11 cellular contexts compared by ENCODE assay signal in the genomic region with DNA sequence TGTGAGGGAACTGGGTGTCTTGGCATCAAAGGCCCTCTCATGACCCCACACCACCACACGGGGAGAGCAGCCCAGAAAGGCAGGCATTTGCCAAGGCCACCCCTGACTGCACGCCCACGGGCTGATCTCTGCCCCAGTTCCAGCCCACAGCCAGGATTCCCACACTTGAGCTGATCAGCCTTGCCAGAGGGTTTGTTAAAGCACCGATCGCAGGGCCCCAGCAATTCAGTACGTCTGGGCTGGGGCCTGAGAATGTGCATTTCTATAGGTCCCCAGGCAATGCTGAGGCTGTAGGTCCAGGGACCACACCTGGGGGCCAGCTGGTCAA.
DNase-seq lines count a peak whose midpoint lies in the region; ATAC-seq and TF ChIP-seq lines count a peak whose summit lies in the region.
"Had no signal": no experiment of that assay in that cellular context is flagged by ENCODE, and none has a peak within 500 bp of the region (broad histone marks: within the 10 kb centered on the region; RNA-seq: fewer than 3 reads in every experiment).

No MANE protein-coding gene starts in this region.

- H3K27me3 ChIP-seq in right atrium auricular region = no peaks in the 10 kb centered on the region
- no peaks in the 10 kb centered on the region for H3K27me3 ChIP-seq in trophoblast cell (ENCODE audit: insufficient read depth, low read length)
- H3K27me3 ChIP-seq in PC-3 (ENCODE audit: low read length) = no peaks in the 10 kb centered on the region

- WGBS in trophoblast cell (ENCODE audit: extremely low coverage, insufficient coverage, insufficient read length) = no CpG with 5 or more reads among the region's 6 CpGs

- H3K27me3 Mint-ChIP-seq in CD14-positive monocyte (ENCODE audit: low read depth in 3 of 3) = peaks cover 0 to 3% (median 0%) of the 10 kb centered on the region in 3 donors

- H4K91ac ChIP-seq in trophoblast cell (ENCODE audit: low read depth, low read length) = peak overlapping the region; percentile 8

- peaks cover 58% of the 10 kb centered on the region for H3K4me1 Mint-ChIP-seq in CD14-positive monocyte

- H3K4me3 ChIP-seq in right atrium auricular region (no peak overlapping the region), trophoblast cell (ENCODE audit: low read depth, low read length) (no peak overlapping the region), PC-3 (ENCODE audit: low read length) (no peak overlapping the region)

- H3K4me2 ChIP-seq in trophoblast cell (ENCODE audit: low read length) (no peak overlapping the region), PC-3 (ENCODE audit: low read length) (no peak overlapping the region)

- H3K9me2 ChIP-seq in PC-3 (replicated peaks; ENCODE audit: low read length) = no peaks in the 10 kb centered on the region

- H3K23ac ChIP-seq in trophoblast cell (ENCODE audit: low read length) = no peak overlapping the region

- H3K9me3 Mint-ChIP-seq in CD14-positive monocyte = no peaks in the 10 kb centered on the region

- no peak overlapping the region for H2BK5ac ChIP-seq in trophoblast cell (ENCODE audit: low read depth, low read length, poor library complexity)

- peaks cover 5% of the 10 kb centered on the region for H3F3A ChIP-seq in PC-3 (ENCODE audit: low read length, unreplicated experiment)

- no peak overlapping the region for H3K9ac ChIP-seq in trophoblast cell (ENCODE audit: low read length)
- H3K9ac ChIP-seq in PC-3 (ENCODE audit: low read length) = no peak overlapping the region

- peak overlapping the region; percentile 11; the same call in 1 of the 2 replicates for H3K27ac ChIP-seq in VCaP
- H3K27ac ChIP-seq in right atrium auricular region = peak overlapping the region; percentile 33 to 38
- H3K27ac ChIP-seq in trophoblast cell (ENCODE audit: low read depth, low read length) = no peak overlapping the region
- no peak overlapping the region for H3K27ac ChIP-seq in PC-3 (ENCODE audit: low read length)

- no peak overlapping the region for H2BK120ac ChIP-seq in trophoblast cell (ENCODE audit: insufficient read depth, low read length, poor library complexity)

- POLR2A ChIA-PET in PC-3 (lab: Charles Lee; ENCODE audit: unreplicated experiment) = no interaction called here

- no peak for TF ChIP-seq CTCF in CD14-positive monocyte (IDR thresholded peaks at IDR 0.05)
- TF ChIP-seq CTCF in VCaP (conservative IDR thresholded peaks at IDR 0.05) = no peak
- TF ChIP-seq CTCF in right atrium auricular region (IDR thresholded peaks at IDR 0.05) = no peak
- no peak for TF ChIP-seq CTCF in PC-3 (conservative IDR thresholded peaks at IDR 0.05; ENCODE audit: low read depth, low read length)

- no peak overlapping the region for H4K8ac ChIP-seq in trophoblast cell (ENCODE audit: low read depth, low read length)

- H2AFZ ChIP-seq in trophoblast cell (ENCODE audit: insufficient read depth, low read length, poor library complexity) (no peak overlapping the region), PC-3 (ENCODE audit: low read length) (no peak overlapping the region)

- H3K36me3 Mint-ChIP-seq in CD14-positive monocyte = peaks cover 44 to 49% of the 10 kb centered on the region in 2 donors

- H3K14ac ChIP-seq in trophoblast cell (ENCODE audit: low read length) = no peak overlapping the region

- no peak overlapping the region for H4K12ac ChIP-seq in trophoblast cell (ENCODE audit: low read depth, low read length)

- peak overlapping the region; percentile 8 for H3K4ac ChIP-seq in trophoblast cell (ENCODE audit: low read depth, low read length)

- intact Hi-C loops in CD14-positive monocyte (cut with micrococcal nuclease) (loop anchor here (10.0 kb wide), 1 partner anchor 187 kb away; no protein-coding TSS in a partner anchor), PC-3 (cut with micrococcal nuclease) (no loop called here)

- H3K79me1 ChIP-seq in trophoblast cell (ENCODE audit: low read length) = peaks cover 47% of the 10 kb centered on the region

- peaks cover 14% of the 10 kb centered on the region; the same call in 1 of the 2 replicates for H4K20me1 ChIP-seq in PC-3 (ENCODE audit: low read length)

- H3K36me3 ChIP-seq in right atrium auricular region = no peaks in the 10 kb centered on the region
- H3K36me3 ChIP-seq in trophoblast cell (ENCODE audit: control insufficient read depth in 1 of 2, insufficient read depth in 2 of 2, low read length in 2 of 2) = peaks cover 17 to 41% of the 10 kb centered on the region in 2 experiments
- H3K36me3 ChIP-seq in PC-3 (ENCODE audit: low read depth, low read length) = no peaks in the 10 kb centered on the region; the same call in 1 of the 2 replicates

- ATAC-seq in PC-3 (no peak), SK-N-SH treated with all-trans-retinoic acid at 6 μM for 48 hours (no peak), HG03442 (IDR thresholded peaks at IDR 0.05; ENCODE audit: unreplicated experiment) (no peak)

- no TSS peak for BruUV-seq in PC-3 (replicated peaks; lab: Mats Ljungman, UMichigan)

- H3K9me3 ChIP-seq in right atrium auricular region (no peaks in the 10 kb centered on the region), trophoblast cell (ENCODE audit: insufficient read depth, low read depth, low read length) (peaks cover 3% of the 10 kb centered on the region), PC-3 (ENCODE audit: low read length) (no peaks in the 10 kb centered on the region)

- DNase-seq in CD14-positive monocyte (ENCODE audit: low spot score) = no peak
- no peak for DNase-seq in right atrium auricular region (ENCODE audit: low spot score)
- DNase-seq in trophoblast cell = no peak
- DNase-seq in PC-3 = no peak
- DNase-seq in NCI-H146 (lab: John Stamatoyannopoulos, UW) = no peak
- DNase-seq: activated CD4-positive, alpha-beta T cell treated with anti-CD3 and anti-CD28 coated beads for 1 hour; DND-41; stimulated activated CD8-positive, alpha-beta memory T cell treated with anti-CD3 and anti-CD28 coated beads, Interleukin-4, amount 100 ng/mL, for 48 hours had no signal

- H3K4me1 ChIP-seq in right atrium auricular region (peaks cover 0 to 65% of the 10 kb centered on the region in 2 donors), trophoblast cell (ENCODE audit: control insufficient read depth in 1 of 2, insufficient read depth in 2 of 2, low read length in 2 of 2) (peaks cover 59 to 71% of the 10 kb centered on the region in 2 experiments), PC-3 (ENCODE audit: insufficient read depth, low read length) (peaks cover 48% of the 10 kb centered on the region)

- CTCF ChIA-PET in PC-3 (lab: Charles Lee) = no interaction called here

- H2BK12ac ChIP-seq in trophoblast cell (ENCODE audit: low read length) = no peak overlapping the region

- peak overlapping the region in 5 of 7 donors; percentile 19 to 63 (median 54) for H3K27ac Mint-ChIP-seq in CD14-positive monocyte

- H3K4me3 Mint-ChIP-seq in CD14-positive monocyte = no peak overlapping the region

- peak overlapping the region; percentile 31 for H3K18ac ChIP-seq in trophoblast cell (ENCODE audit: low read length)

- H3K79me2 ChIP-seq in trophoblast cell (ENCODE audit: control insufficient read depth, insufficient read depth, low read length, poor library complexity) (peaks cover 31% of the 10 kb centered on the region), PC-3 (ENCODE audit: low read length) (peaks cover 89% of the 10 kb centered on the region)

- H2AK5ac ChIP-seq in trophoblast cell (ENCODE audit: low read length) = no peak overlapping the region

TF ChIP-seq in SK-N-SH treated with all-trans-retinoic acid at 6 μM for 48 hours, 23 proteins besides CTCF, POLR2A, EP300 and RAD21:
- TF ChIP-seq PPARA (CRISPR knock-in tag; IDR thresholded peaks at IDR 0.05; ENCODE audit: borderline replicate concordance) = no peak
- TF ChIP-seq CSDC2 (CRISPR knock-in tag; IDR thresholded peaks at IDR 0.05) = no peak
- TF ChIP-seq, protein P1, sequence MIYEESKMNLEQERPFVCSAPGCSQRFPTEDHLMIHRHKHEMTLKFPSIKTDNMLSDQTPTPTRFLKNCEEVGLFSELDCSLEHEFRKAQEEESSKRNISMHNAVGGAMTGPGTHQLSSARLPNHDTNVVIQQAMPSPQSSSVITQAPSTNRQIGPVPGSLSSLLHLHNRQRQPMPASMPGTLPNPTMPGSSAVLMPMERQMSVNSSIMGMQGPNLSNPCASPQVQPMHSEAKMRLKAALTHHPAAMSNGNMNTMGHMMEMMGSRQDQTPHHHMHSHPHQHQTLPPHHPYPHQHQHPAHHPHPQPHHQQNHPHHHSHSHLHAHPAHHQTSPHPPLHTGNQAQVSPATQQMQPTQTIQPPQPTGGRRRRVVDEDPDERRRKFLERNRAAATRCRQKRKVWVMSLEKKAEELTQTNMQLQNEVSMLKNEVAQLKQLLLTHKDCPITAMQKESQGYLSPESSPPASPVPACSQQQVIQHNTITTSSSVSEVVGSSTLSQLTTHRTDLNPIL (CRISPR knock-in tag; IDR thresholded peaks at IDR 0.05; ENCODE audit: low read depth) = no peak
- TF ChIP-seq OSR1 (CRISPR knock-in tag; IDR thresholded peaks at IDR 0.05) = no peak
- no peak for TF ChIP-seq ZNF8 (CRISPR knock-in tag; IDR thresholded peaks at IDR 0.05)
- TF ChIP-seq, protein P2, sequence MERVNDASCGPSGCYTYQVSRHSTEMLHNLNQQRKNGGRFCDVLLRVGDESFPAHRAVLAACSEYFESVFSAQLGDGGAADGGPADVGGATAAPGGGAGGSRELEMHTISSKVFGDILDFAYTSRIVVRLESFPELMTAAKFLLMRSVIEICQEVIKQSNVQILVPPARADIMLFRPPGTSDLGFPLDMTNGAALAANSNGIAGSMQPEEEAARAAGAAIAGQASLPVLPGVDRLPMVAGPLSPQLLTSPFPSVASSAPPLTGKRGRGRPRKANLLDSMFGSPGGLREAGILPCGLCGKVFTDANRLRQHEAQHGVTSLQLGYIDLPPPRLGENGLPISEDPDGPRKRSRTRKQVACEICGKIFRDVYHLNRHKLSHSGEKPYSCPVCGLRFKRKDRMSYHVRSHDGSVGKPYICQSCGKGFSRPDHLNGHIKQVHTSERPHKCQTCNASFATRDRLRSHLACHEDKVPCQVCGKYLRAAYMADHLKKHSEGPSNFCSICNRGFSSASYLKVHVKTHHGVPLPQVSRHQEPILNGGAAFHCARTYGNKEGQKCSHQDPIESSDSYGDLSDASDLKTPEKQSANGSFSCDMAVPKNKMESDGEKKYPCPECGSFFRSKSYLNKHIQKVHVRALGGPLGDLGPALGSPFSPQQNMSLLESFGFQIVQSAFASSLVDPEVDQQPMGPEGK (CRISPR knock-in tag; IDR thresholded peaks at IDR 0.05; ENCODE audit: borderline replicate concordance) = no peak

Comparison
In these comparisons a context has a peak if more than half of its experiments do, and no peak if none do; other contexts are left out.
1. H3K27ac ChIP-seq: peak in VCaP (single experiment) and right atrium auricular region (2 of 2); none in trophoblast cell (single experiment) and PC-3 (single experiment).